ENCODE assay signal across 8 cellular contexts in genomic region chr13:43085545-43085944, GRCh38.
DNase-seq lines count a peak whose midpoint lies in the region; ATAC-seq and TF ChIP-seq lines count a peak whose summit lies in the region.

No MANE protein-coding gene starts in this region.

- intact Hi-C loops in uterus (cut with DNase I; ENCODE audit: low total_unique reads), result loop anchor here (10.0 kb wide), 1 partner anchor 719 kb away; no protein-coding TSS in a partner anchor
- intact Hi-C loops in activated CD4-positive, alpha-beta memory T cell treated with anti-CD3 and anti-CD28 coated beads for 36 hours (cut with micrococcal nuclease), result no loop called here
- intact Hi-C loops in activated CD4-positive, alpha-beta T cell treated with anti-CD3 and anti-CD28 coated beads, Interleukin-2, amount 10 ng/mL, durations not matched to agents 24 days and 14 days (cut with micrococcal nuclease), result no loop called here

- H3K27ac ChIP-seq in RWPE2 (ENCODE audit: poor library complexity, severe bottlenecking), result no peak overlapping the region
- no peak overlapping the region for H3K27ac ChIP-seq in uterus

- H3K36me3 Mint-ChIP-seq in activated CD4-positive, alpha-beta memory T cell treated with anti-CD3 and anti-CD28 coated beads for 36 hours, result peaks cover 22% of the 10 kb centered on the region
- peaks cover 35% of the 10 kb centered on the region for H3K36me3 Mint-ChIP-seq in activated CD4-positive, alpha-beta T cell treated with anti-CD3 and anti-CD28 coated beads, Interleukin-2, amount 10 ng/mL, durations not matched to agents 24 days and 14 days (ENCODE audit: low read depth)

- peaks cover 4% of the 10 kb centered on the region for H3K9me3 Mint-ChIP-seq in activated CD4-positive, alpha-beta memory T cell treated with anti-CD3 and anti-CD28 coated beads for 36 hours
- peaks cover 4% of the 10 kb centered on the region for H3K9me3 Mint-ChIP-seq in activated CD4-positive, alpha-beta T cell treated with anti-CD3 and anti-CD28 coated beads, Interleukin-2, amount 10 ng/mL, durations not matched to agents 24 days and 14 days

- TF ChIP-seq CTCF in AG10803 (conservative IDR thresholded peaks at IDR 0.05; ENCODE audit: low read length), result peak; percentile 62
- TF ChIP-seq CTCF in RWPE2 (IDR thresholded peaks at IDR 0.05; ENCODE audit: poor library complexity, severe bottlenecking), result peak; percentile 68
- TF ChIP-seq CTCF in uterus (IDR thresholded peaks at IDR 0.05), result peak; percentile 54 to 75 (median 61)

- POLR2A ChIA-PET in activated CD4-positive, alpha-beta memory T cell treated with anti-CD3 and anti-CD28 coated beads for 36 hours (lab: Charles Lee), result no interaction called here

- DNase-seq in AG10803 (ENCODE audit: low read depth) (peak; percentile 55), HCEC 1CT (peak; percentile 44), RWPE2 (ENCODE audit: low spot score) (no peak), glomerular visceral epithelial cell (ENCODE audit: extremely low spot score) (peak; percentile 33), uterus (no peak)
- no peak for DNase-seq in activated CD4-positive, alpha-beta memory T cell treated with anti-CD3 and anti-CD28 coated beads for 36 hours
- DNase-seq in activated CD4-positive, alpha-beta T cell treated with anti-CD3 and anti-CD28 coated beads, Interleukin-2, amount 10 ng/mL, durations not matched to agents 24 days and 14 days, result no peak

- H3K4me1 ChIP-seq in RWPE2 (ENCODE audit: insufficient read depth, poor library complexity, severe bottlenecking) (peaks cover 5% of the 10 kb centered on the region), uterus (no peaks in the 10 kb centered on the region)

- H3K36me3 ChIP-seq in RWPE2 (ENCODE audit: low read depth), result no peaks in the 10 kb centered on the region
- no peaks in the 10 kb centered on the region for H3K36me3 ChIP-seq in uterus

- H3K9me3 ChIP-seq in RWPE2 (ENCODE audit: severe bottlenecking) (no peaks in the 10 kb centered on the region), uterus (no peaks in the 10 kb centered on the region)

- ATAC-seq in RWPE2 (ENCODE audit: low read depth) (no peak), HG03280 (IDR thresholded peaks at IDR 0.05; ENCODE audit: unreplicated experiment) (no peak)

- CTCF ChIA-PET in activated CD4-positive, alpha-beta memory T cell treated with anti-CD3 and anti-CD28 coated beads for 36 hours (lab: Charles Lee), result interaction anchor here (0.9 to 3.2 kb wide), 6 partner anchors 10 to 718 kb away, joined by 4 to 14 read pairs (median 6); no protein-coding TSS in a partner anchor

- no peaks in the 10 kb centered on the region for H3K27me3 Mint-ChIP-seq in activated CD4-positive, alpha-beta memory T cell treated with anti-CD3 and anti-CD28 coated beads for 36 hours
- no peaks in the 10 kb centered on the region for H3K27me3 Mint-ChIP-seq in activated CD4-positive, alpha-beta T cell treated with anti-CD3 and anti-CD28 coated beads, Interleukin-2, amount 10 ng/mL, durations not matched to agents 24 days and 14 days

- H3K4me3 ChIP-seq in AG10803 (ENCODE audit: low read length), result no peak overlapping the region
- H3K4me3 ChIP-seq in RWPE2 (ENCODE audit: severe bottlenecking), result no peak overlapping the region
- H3K4me3 ChIP-seq in uterus, result no peak overlapping the region

- TF ChIP-seq POLR2A in uterus (IDR thresholded peaks at IDR 0.05), result no peak

- H3K27me3 ChIP-seq in RWPE2 (ENCODE audit: insufficient read depth, poor library complexity, severe bottlenecking), result no peaks in the 10 kb centered on the region
- H3K27me3 ChIP-seq in uterus, result no peaks in the 10 kb centered on the region

- no peak overlapping the region for H3K27ac Mint-ChIP-seq in activated CD4-positive, alpha-beta memory T cell treated with anti-CD3 and anti-CD28 coated beads for 36 hours
- no peak overlapping the region for H3K27ac Mint-ChIP-seq in activated CD4-positive, alpha-beta T cell treated with anti-CD3 and anti-CD28 coated beads, Interleukin-2, amount 10 ng/mL, durations not matched to agents 24 days and 14 days

- H3K4me1 Mint-ChIP-seq in activated CD4-positive, alpha-beta memory T cell treated with anti-CD3 and anti-CD28 coated beads for 36 hours (ENCODE audit: low read depth), result peaks cover 15% of the 10 kb centered on the region
- H3K4me1 Mint-ChIP-seq in activated CD4-positive, alpha-beta T cell treated with anti-CD3 and anti-CD28 coated beads, Interleukin-2, amount 10 ng/mL, durations not matched to agents 24 days and 14 days, result peaks cover 13% of the 10 kb centered on the region

- H3K4me3 Mint-ChIP-seq in activated CD4-positive, alpha-beta memory T cell treated with anti-CD3 and anti-CD28 coated beads for 36 hours, result no peak overlapping the region
- H3K4me3 Mint-ChIP-seq in activated CD4-positive, alpha-beta T cell treated with anti-CD3 and anti-CD28 coated beads, Interleukin-2, amount 10 ng/mL, durations not matched to agents 24 days and 14 days, result no peak overlapping the region

Comparison
In these comparisons a context has a peak if more than half of its experiments do, and no peak if none do; other contexts are left out.
1. DNase-seq: peak in AG10803 (single experiment), HCEC 1CT (single experiment) and glomerular visceral epithelial cell (single experiment); none in RWPE2 (single experiment), uterus (0 of 2), activated CD4-positive, alpha-beta memory T cell treated with anti-CD3 and anti-CD28 coated beads for 36 hours (single experiment) and activated CD4-positive, alpha-beta T cell treated with anti-CD3 and anti-CD28 coated beads, Interleukin-2, amount 10 ng/mL, durations not matched to agents 24 days and 14 days (single experiment).
2. Peak in every context shown above with its lines, with median percentiles within 50 percentile points of each other: CTCF ChIP-seq.